1 cellular context compared by ENCODE assay signal in genomic region chr7:129258649-129259389, GRCh38.
TF ChIP-seq lines count a peak whose summit lies in the region.

No MANE protein-coding gene starts in this region.

TF ChIP-seq in GM23338, 12 proteins besides CTCF, POLR2A, EP300 and RAD21 (continued from another document):
- no peak for TF ChIP-seq ZNF462 (CRISPR knock-in tag; IDR thresholded peaks at IDR 0.05)
- TF ChIP-seq CREB1 (CRISPR knock-in tag; IDR thresholded peaks at IDR 0.05; ENCODE audit: low read depth): no peak
- no peak for TF ChIP-seq JUNB (IDR thresholded peaks at IDR 0.05; ENCODE audit: unreplicated experiment)
- no peak for TF ChIP-seq ETS1 (IDR thresholded peaks at IDR 0.05)
- TF ChIP-seq NANOG (IDR thresholded peaks at IDR 0.05; ENCODE audit: borderline replicate concordance): peak; percentile 59; the same call in 1 of the 2 replicates
- no peak for TF ChIP-seq STAT1 (IDR thresholded peaks at IDR 0.05; ENCODE audit: unreplicated experiment)
